ENCODE assay signal across 10 cellular contexts in the genomic region with DNA sequence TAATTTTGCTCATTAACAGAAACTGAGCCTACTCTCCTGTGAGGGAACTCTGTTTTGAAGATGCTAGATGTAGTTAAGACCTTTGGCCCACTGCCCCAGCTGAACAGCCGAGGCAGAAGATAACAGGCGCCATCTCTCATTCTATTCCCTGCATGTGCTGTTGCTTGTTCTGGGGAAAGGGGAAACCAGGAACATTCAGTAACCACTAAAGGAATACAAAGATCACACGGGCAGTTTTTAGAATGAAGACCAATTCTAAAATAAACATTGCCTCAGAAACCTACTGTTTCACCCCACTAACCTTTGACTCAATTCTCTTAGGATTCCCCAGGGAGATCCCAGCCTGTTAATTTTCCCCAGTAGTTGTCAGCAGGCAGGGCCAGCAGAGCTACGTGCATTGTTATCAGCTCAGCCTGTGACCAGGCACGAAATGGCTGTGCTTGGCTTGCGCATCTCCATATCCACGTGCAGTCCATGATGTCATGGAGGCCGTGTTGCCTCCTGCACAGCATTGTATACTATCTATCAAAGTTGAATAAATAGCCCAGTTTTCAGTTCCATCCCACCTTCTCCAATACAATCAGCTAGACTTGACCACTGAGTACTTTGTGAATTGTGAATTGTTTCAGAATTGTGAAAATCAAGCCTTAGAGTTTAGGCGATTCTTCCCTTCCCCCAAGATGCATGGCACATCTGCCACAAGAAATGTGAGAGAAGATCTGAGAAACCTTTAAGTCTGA. TPM values are rescaled to one million over a fixed set of nuclear protein-coding genes. Genes with fewer than 3 reads are reported as not detected.
DNase-seq lines count a peak whose midpoint lies in the region; ATAC-seq and TF ChIP-seq lines count a peak whose summit lies in the region.
"Had no signal": no experiment of that assay in that cellular context is flagged by ENCODE, and none has a peak within 500 bp of the region (broad histone marks: within the 10 kb centered on the region; RNA-seq: fewer than 3 reads in every experiment).

No MANE protein-coding gene starts in this region.

- H3K27me3 Mint-ChIP-seq in stimulated activated naive CD8-positive, alpha-beta T cell treated with anti-CD3 and anti-CD28 coated beads, Interleukin-15, amount 100 ng/mL, for 72 hours, result no peaks in the 10 kb centered on the region

- peak; percentile 42 for ATAC-seq in stimulated activated naive CD8-positive, alpha-beta T cell treated with anti-CD3 and anti-CD28 coated beads, Interleukin-15, amount 100 ng/mL, for 72 hours
- ATAC-seq: activated naive CD8-positive, alpha-beta T cell treated with anti-CD3 and anti-CD28 coated beads, Interleukin-2, amount 50 U/mL, for 24 hours had no signal

- H3K9me3 Mint-ChIP-seq in stimulated activated naive CD8-positive, alpha-beta T cell treated with anti-CD3 and anti-CD28 coated beads, Interleukin-15, amount 100 ng/mL, for 72 hours, result no peaks in the 10 kb centered on the region
- H3K9me3 Mint-ChIP-seq: activated naive CD8-positive, alpha-beta T cell treated with anti-CD3 and anti-CD28 coated beads, Interleukin-2, amount 50 U/mL, for 24 hours had no signal

- DNase-seq in LHCN-M2 (ENCODE audit: low read depth), result peak; percentile 81
- peak; percentile 80 to 89 for DNase-seq in cardiac fibroblast (ENCODE audit: low read depth in 2 of 2)
- DNase-seq in stimulated activated naive CD8-positive, alpha-beta T cell treated with anti-CD3 and anti-CD28 coated beads, Interleukin-15, amount 100 ng/mL, for 72 hours, result no peak
- DNase-seq in Peyer's patch, result no peak
- no peak for DNase-seq in NCI-H1105 treated with DMSO at 0.1 percent for 48 hours (lab: John Stamatoyannopoulos, UW)
- no peak for DNase-seq in NCI-H345 (lab: John Stamatoyannopoulos, UW)
- DNase-seq: activated CD4-positive, alpha-beta T cell treated with anti-CD3 and anti-CD28 coated beads for 1 hour; activated naive CD8-positive, alpha-beta T cell treated with anti-CD3 and anti-CD28 coated beads, Interleukin-2, amount 50 U/mL, for 24 hours; stimulated activated CD4-positive, alpha-beta T cell treated with anti-CD3 and anti-CD28 coated beads, Interleukin-15, amount 100 ng/mL, for 24 hours had no signal

- H3K4me3 ChIP-seq in cardiac fibroblast (replicated peaks in 1 of 2; ENCODE audit: low read depth in 2 of 2, low read length in 2 of 2) (no peak overlapping the region), Peyer's patch (no peak overlapping the region)

- peak overlapping the region in 1 of 2 donors; percentile 40 for H3K27ac Mint-ChIP-seq in stimulated activated naive CD8-positive, alpha-beta T cell treated with anti-CD3 and anti-CD28 coated beads, Interleukin-15, amount 100 ng/mL, for 72 hours
- H3K27ac Mint-ChIP-seq: activated naive CD8-positive, alpha-beta T cell treated with anti-CD3 and anti-CD28 coated beads, Interleukin-2, amount 50 U/mL, for 24 hours had no signal

- no peaks in the 10 kb centered on the region for H3K36me3 ChIP-seq in Peyer's patch

- H3K4me3 Mint-ChIP-seq in stimulated activated naive CD8-positive, alpha-beta T cell treated with anti-CD3 and anti-CD28 coated beads, Interleukin-15, amount 100 ng/mL, for 72 hours, result no peak overlapping the region
- H3K4me3 Mint-ChIP-seq: activated naive CD8-positive, alpha-beta T cell treated with anti-CD3 and anti-CD28 coated beads, Interleukin-2, amount 50 U/mL, for 24 hours had no signal

- H3K4me1 ChIP-seq in Peyer's patch, result peaks cover 0 to 3% (median 0%) of the 10 kb centered on the region in 4 donors

- no peaks in the 10 kb centered on the region for H3K9me3 ChIP-seq in Peyer's patch

- H3K27me3 ChIP-seq in layer of hippocampus (ENCODE audit: control insufficient read depth, insufficient read depth, low read length), result no peaks in the 10 kb centered on the region
- H3K27me3 ChIP-seq in Peyer's patch, result no peaks in the 10 kb centered on the region

- TF ChIP-seq POLR2A in Peyer's patch (IDR thresholded peaks at IDR 0.05), result no peak

- H3K4me1 Mint-ChIP-seq in stimulated activated naive CD8-positive, alpha-beta T cell treated with anti-CD3 and anti-CD28 coated beads, Interleukin-15, amount 100 ng/mL, for 72 hours, result peaks cover 6% of the 10 kb centered on the region

- TF ChIP-seq CTCF in cardiac fibroblast (IDR thresholded peaks at IDR 0.05; ENCODE audit: low read depth, low read length) (no peak), Peyer's patch (IDR thresholded peaks at IDR 0.05) (no peak)

- H3K27ac ChIP-seq in layer of hippocampus (ENCODE audit: low read depth, low read length), result peak overlapping the region; percentile 92
- no peak overlapping the region for H3K27ac ChIP-seq in Peyer's patch

RNA-seq across cellular contexts. Expression of a gene that starts 36.0 kb away (rescaled TPM):
- total RNA-seq in LHCN-M2 (2014; rRNA removed), result 1.9 and 4.5 TPM in 2 replicates
- 2.3 TPM for polyA plus RNA-seq in LHCN-M2 (2012)
- 100 to 1,000 TPM; 118 to 161 (median 151) TPM for total RNA-seq in Peyer's patch

Comparison
In these comparisons a context has a peak if more than half of its experiments do, and no peak if none do; other contexts are left out.
1. DNase-seq: peak in LHCN-M2 (single experiment) and cardiac fibroblast (2 of 2); none in stimulated activated naive CD8-positive, alpha-beta T cell treated with anti-CD3 and anti-CD28 coated beads, Interleukin-15, amount 100 ng/mL, for 72 hours (0 of 2), Peyer's patch (0 of 3), NCI-H1105 treated with DMSO at 0.1 percent for 48 hours (single experiment) and NCI-H345 (single experiment).
2. RNA of a gene that starts 36.0 kb away (total RNA-seq): 118 to 161 TPM in Peyer's patch; 1.9 to 4.5 TPM in LHCN-M2; every median in the first group is over 10 times any median in the second.